In genomic region chr2:215365184-215365658, GRCh38 we compare ENCODE assay signal across 22 cellular contexts. TPM values are rescaled to one million over a fixed set of nuclear protein-coding genes. Genes with fewer than 3 reads are reported as not detected.
DNase-seq lines count a peak whose midpoint lies in the region; ATAC-seq and TF ChIP-seq lines count a peak whose summit lies in the region.
"Had no signal": no experiment of that assay in that cellular context is flagged by ENCODE, and none has a peak within 500 bp of the region (broad histone marks: within the 10 kb centered on the region; RNA-seq: fewer than 3 reads in every experiment).

No MANE protein-coding gene starts in this region.

- no peak for TF ChIP-seq EP300 in stomach (IDR thresholded peaks at IDR 0.05)

- no peak overlapping the region for H3K4me3 ChIP-seq in ACC112 (ENCODE audit: low read depth, low read length)
- H3K4me3 ChIP-seq in cardiac fibroblast (replicated peaks in 1 of 2; ENCODE audit: low read depth in 2 of 2, low read length in 2 of 2) = no peak overlapping the region
- H3K4me3 ChIP-seq in stomach = no peak overlapping the region
- no peak overlapping the region for H3K4me3 ChIP-seq in right cardiac atrium (ENCODE audit: low read length)
- H3K4me3 ChIP-seq: coronary artery, left lung, PC-9, SJSA1, vagina had no signal

- H3K79me2 ChIP-seq in ACC112 (ENCODE audit: control insufficient read depth, insufficient read depth, low read length, unreplicated experiment) = no peaks in the 10 kb centered on the region

- H3K4me1 ChIP-seq in ACC112 (ENCODE audit: control insufficient read depth, insufficient read depth, low read length, unreplicated experiment) (peaks cover 29% of the 10 kb centered on the region), stomach (no peaks in the 10 kb centered on the region), right cardiac atrium (ENCODE audit: control insufficient read depth, insufficient read depth, low read length) (no peaks in the 10 kb centered on the region)
- H3K4me1 ChIP-seq: left lung, SJSA1, vagina had no signal

- TF ChIP-seq CTCF in cardiac fibroblast (IDR thresholded peaks at IDR 0.05; ENCODE audit: low read depth, low read length) (no peak), stomach (IDR thresholded peaks at IDR 0.05) (no peak)

- H3K27me3 ChIP-seq in ACC112 (ENCODE audit: insufficient read depth, low read length) (no peaks in the 10 kb centered on the region), stomach (no peaks in the 10 kb centered on the region), right cardiac atrium (ENCODE audit: control insufficient read depth, insufficient read depth) (no peaks in the 10 kb centered on the region)
- H3K27me3 ChIP-seq: left lung, SJSA1, vagina had no signal

- TF ChIP-seq POLR2A in stomach (IDR thresholded peaks at IDR 0.05) = no peak

- intact Hi-C loops in stomach (cut with DNase I; ENCODE audit: low total_unique reads) (no loop called here), right cardiac atrium (cut with DNase I) (no loop called here)

- H3K9me3 ChIP-seq in stomach (no peaks in the 10 kb centered on the region), right cardiac atrium (ENCODE audit: control insufficient read depth, low read length) (no peaks in the 10 kb centered on the region)
- H3K9me3 ChIP-seq: left lung, SJSA1, vagina had no signal

- H3K27ac ChIP-seq in ACC112 (ENCODE audit: low read depth, low read length) (peak overlapping the region; percentile 58), stomach (no peak overlapping the region), right cardiac atrium (ENCODE audit: low read length) (no peak overlapping the region)
- H3K27ac ChIP-seq: KMS-11, left lung, PC-9, SJSA1, vagina had no signal

- 86 to 93% (median 91%) methylated on average over 4 of the region's 4 CpGs for WGBS in stomach, 5 donors
- 82% methylated on average over 4 of the region's 4 CpGs for WGBS in right cardiac atrium

- H3K36me3 ChIP-seq in ACC112 (ENCODE audit: insufficient read depth, low read length) (peaks cover 92% of the 10 kb centered on the region), stomach (peaks cover 18 to 94% (median 82%) of the 10 kb centered on the region in 4 donors)

- ATAC-seq in GM19395 (IDR thresholded peaks at IDR 0.05; ENCODE audit: unreplicated experiment) (peak; percentile 64), HG02870 (IDR thresholded peaks at IDR 0.05; ENCODE audit: unreplicated experiment) (peak; percentile 47), right cardiac atrium (no peak), HG02970 (IDR thresholded peaks at IDR 0.05; ENCODE audit: low FRiP score, unreplicated experiment) (no peak)
- ATAC-seq: left lung had no signal

- DNase-seq in cardiac fibroblast (ENCODE audit: low read depth in 2 of 2) (peak; percentile 26 to 46), stomach (no peak), NCI-H2196 treated with DMSO at 0.1 percent for 48 hours (lab: John Stamatoyannopoulos, UW; ENCODE audit: unreplicated experiment) (no peak), right cardiac atrium (no peak)
- DNase-seq: activated naive CD4-positive, alpha-beta T cell treated with Interleukin-2 at 50 U/mL for 16 hours; aorta; CD4-positive, alpha-beta memory T cell; EL; left lung; NCI-H1105 treated with DMSO at 0.1 percent for 48 hours; occipital lobe; PC-9; stimulated activated CD4-positive, alpha-beta T cell treated with anti-CD3 and anti-CD28 coated beads, Interleukin-2, amount 100 ng/mL, for 48 hours; T1000 had no signal

- no peak overlapping the region for H2AFZ ChIP-seq in ACC112 (ENCODE audit: low read length, unreplicated experiment)
- H2AFZ ChIP-seq: PC-9 had no signal

RNA-seq across cellular contexts. Expression of gene ATIC, which starts 53.4 kb away (rescaled TPM):
- total RNA-seq in stomach (100 to 1,000 TPM in 1 of 5 donors, 10 to 100 TPM in 3, 1 to 10 TPM in 1; 9.4 to 125 (median 45.5) TPM), right cardiac atrium (10 to 100 TPM; 43.8 to 47.6 (median 45.4) TPM)
- polyA plus RNA-seq in stomach (10 to 100 TPM; 74.8 to 80.2 (median 78.4) TPM), right cardiac atrium (63.6 TPM)

Comparison
In these comparisons a context has a peak if more than half of its experiments do, and no peak if none do; other contexts are left out.
1. ATAC-seq: peak in GM19395 (single experiment) and HG02870 (single experiment); none in right cardiac atrium (0 of 2) and HG02970 (single experiment).
2. DNase-seq: peak in cardiac fibroblast (2 of 2); none in stomach (single experiment), NCI-H2196 treated with DMSO at 0.1 percent for 48 hours (single experiment) and right cardiac atrium (0 of 3).